Comparison of ENCODE assay signal across 23 cellular contexts in genomic region chr1:40652979-40653378, GRCh38. TPM values are rescaled to one million over a fixed set of nuclear protein-coding genes. Genes with fewer than 3 reads are reported as not detected.
A peak's percentile ranks its signal among the peaks of the same experiment; 100 is the strongest.
DNase-seq lines count a peak whose midpoint lies in the region; ATAC-seq, FAIRE-seq and TF ChIP-seq lines count a peak whose summit lies in the region.
"Had no signal": no experiment of that assay in that cellular context is flagged by ENCODE, and none has a peak within 500 bp of the region (broad histone marks: within the 10 kb centered on the region; RNA-seq: fewer than 3 reads in every experiment).

No MANE protein-coding gene starts in this region.

- DNase-seq in HPDE6-E6E7 (ENCODE audit: extremely low spot score) (peak; percentile 48), bronchial epithelial cell (ENCODE audit: low read depth) (peak; percentile 52), epithelial cell of esophagus (ENCODE audit: low read depth) (peak; percentile 77), DMS53 (lab: John Stamatoyannopoulos, UW) (no peak), upper lobe of left lung (no peak)
- DNase-seq: 8988T; ACHN; DMS153; H7; MM.1S; NCI-H1417; NCI-H1694; NCI-H2029 treated with DMSO at 0.1 percent for 48 hours; NCI-H446 treated with DMSO at 0.1 percent for 48 hours; NCI-H526; NCI-H82; NK-92 treated with Interleukin-12 subunit alpha and Interleukin-12 subunit beta, amount 100 ng/mL, for 24 hours; PC-3; Right ventricle myocardium superior had no signal

- TF ChIP-seq CTCF in bronchial epithelial cell (IDR thresholded peaks at IDR 0.05; ENCODE audit: insufficient read depth, low read length, severe bottlenecking) (no peak), epithelial cell of esophagus (IDR thresholded peaks at IDR 0.05; ENCODE audit: insufficient read depth, low read depth, low read length, missing control alignments) (no peak), neural cell (IDR thresholded peaks at IDR 0.05; ENCODE audit: poor library complexity, severe bottlenecking) (no peak), upper lobe of left lung (IDR thresholded peaks at IDR 0.05) (no peak)

- H3F3A ChIP-seq in neural cell (ENCODE audit: insufficient read depth, low read length, poor library complexity, severe bottlenecking), result no peaks in the 10 kb centered on the region

- peaks cover 6 to 9% (median 9%) of the 10 kb centered on the region in 4 donors for H3K4me1 ChIP-seq in upper lobe of left lung
- H3K4me1 ChIP-seq: SJSA1 had no signal

- H3K27ac ChIP-seq in neural cell (ENCODE audit: low read length), result no peak overlapping the region
- H3K27ac ChIP-seq in upper lobe of left lung, result no peak overlapping the region
- H3K27ac ChIP-seq: KMS-11, SJSA1 had no signal

- no peaks in the 10 kb centered on the region for H3K79me2 ChIP-seq in neural cell (replicated peaks; ENCODE audit: insufficient read depth, low read length)

- H3K36me3 ChIP-seq in bronchial epithelial cell (ENCODE audit: control insufficient read depth, insufficient read depth, low read length) (no peaks in the 10 kb centered on the region), neural cell (ENCODE audit: insufficient read depth, low read length) (no peaks in the 10 kb centered on the region), upper lobe of left lung (no peaks in the 10 kb centered on the region)
- H3K36me3 ChIP-seq: SJSA1 had no signal

- H3K9me3 ChIP-seq in neural cell (ENCODE audit: low read length) (no peaks in the 10 kb centered on the region), upper lobe of left lung (no peaks in the 10 kb centered on the region)
- H3K9me3 ChIP-seq: SJSA1 had no signal

- no peak for TF ChIP-seq POLR2A in upper lobe of left lung (IDR thresholded peaks at IDR 0.05)

- H3K9ac ChIP-seq in neural cell (ENCODE audit: low read length), result peak overlapping the region; percentile 23
- H3K9ac ChIP-seq: KMS-11 had no signal

- ATAC-seq in GM18519 (IDR thresholded peaks at IDR 0.05; ENCODE audit: low FRiP score, unreplicated experiment) (no peak), upper lobe of left lung (ENCODE audit: low FRiP score in 2 of 2) (no peak)
- ATAC-seq: PC-3 had no signal

- peak; percentile 79 for FAIRE-seq in bronchial epithelial cell (lab: Jason Lieb, UNC)

- peak overlapping the region; percentile 8 for H2AFZ ChIP-seq in neural cell (ENCODE audit: low read depth, low read length)

- H3K27me3 ChIP-seq in bronchial epithelial cell (ENCODE audit: control insufficient read depth, insufficient read depth, low read length), result no peaks in the 10 kb centered on the region
- H3K27me3 ChIP-seq in neural cell (ENCODE audit: insufficient read depth, low read depth, low read length), result no peaks in the 10 kb centered on the region
- no peaks in the 10 kb centered on the region for H3K27me3 ChIP-seq in upper lobe of left lung
- H3K27me3 ChIP-seq: SJSA1 had no signal

- TF ChIP-seq EP300 in neural cell (conservative IDR thresholded peaks at IDR 0.05; ENCODE audit: poor library complexity, severe bottlenecking), result no peak
- TF ChIP-seq EP300 in upper lobe of left lung (IDR thresholded peaks at IDR 0.05), result no peak

- H3K4me3 ChIP-seq in bronchial epithelial cell (ENCODE audit: low read depth, low read length) (no peak overlapping the region), epithelial cell of esophagus (ENCODE audit: low read length) (no peak overlapping the region), neural cell (ENCODE audit: low read length) (no peak overlapping the region), upper lobe of left lung (no peak overlapping the region)
- H3K4me3 ChIP-seq: SJSA1 had no signal

- H3K4me2 ChIP-seq in neural cell (ENCODE audit: low read length), result no peak overlapping the region
- H3K4me2 ChIP-seq: KMS-11 had no signal

- H3K9me2 ChIP-seq in neural cell (ENCODE audit: insufficient read depth, low read length), result no peaks in the 10 kb centered on the region

- 88 to 93% methylated on average over 4 of the region's 4 CpGs for WGBS in upper lobe of left lung, 2 donors

- TF ChIP-seq RAD21 in neural cell (conservative IDR thresholded peaks at IDR 0.05), result no peak

- H4K20me1 ChIP-seq in neural cell (ENCODE audit: insufficient read depth), result no peaks in the 10 kb centered on the region

TF ChIP-seq in neural cell, 6 proteins besides CTCF, POLR2A, EP300 and RAD21:
- TF ChIP-seq REST (IDR thresholded peaks at IDR 0.05; ENCODE audit: borderline replicate concordance), result no peak
- no peak for TF ChIP-seq TAF1 (IDR thresholded peaks at IDR 0.05; ENCODE audit: low read depth)
- no peak for TF ChIP-seq SMC3 (conservative IDR thresholded peaks at IDR 0.05; ENCODE audit: poor library complexity)
- TF ChIP-seq MXI1 (conservative IDR thresholded peaks at IDR 0.05; ENCODE audit: poor library complexity, severe bottlenecking), result no peak
- no peak for TF ChIP-seq EZH2 (IDR thresholded peaks at IDR 0.05; ENCODE audit: borderline replicate concordance, insufficient read depth, low read length, poor library complexity, severe bottlenecking)

RNA-seq across cellular contexts. Expression of gene RIMS3, which starts 12.5 kb away (rescaled TPM):
- total RNA-seq in bronchial epithelial cell (0.26 and 2.7 TPM in 2 replicates), upper lobe of left lung (1 to 10 TPM; 2.7 to 9.9 (median 3.5) TPM)
- polyA plus RNA-seq in neural cell, result 31.6 and 36.9 TPM in 2 replicates
- polyA minus RNA-seq in neural cell, result 52.1 and 54.1 TPM in 2 replicates

RNA-seq across cellular contexts. Expression of gene NFYC, which starts 38.5 kb away (rescaled TPM):
- total RNA-seq in bronchial epithelial cell (22.5 and 22.9 TPM in 2 replicates), upper lobe of left lung (10 to 100 TPM; 40.0 to 73.3 (median 50.9) TPM)
- 66.0 and 78.8 TPM in 2 replicates for polyA plus RNA-seq in neural cell
- polyA minus RNA-seq in neural cell, result 67.4 and 71.7 TPM in 2 replicates

Comparison
In these comparisons a context has a peak if more than half of its experiments do, and no peak if none do; other contexts are left out.
1. DNase-seq: peak in HPDE6-E6E7 (single experiment), bronchial epithelial cell (single experiment) and epithelial cell of esophagus (single experiment); none in DMS53 (single experiment) and upper lobe of left lung (0 of 2).